ENCODE assay signal across 9 cellular contexts in genomic region chr20:50467618-50468373, GRCh38. TPM values are rescaled to one million over a fixed set of nuclear protein-coding genes. Genes with fewer than 3 reads are reported as not detected.
DNase-seq lines count a peak whose midpoint lies in the region; FAIRE-seq and TF ChIP-seq lines count a peak whose summit lies in the region.
"Had no signal": no experiment of that assay in that cellular context is flagged by ENCODE, and none has a peak within 500 bp of the region (broad histone marks: within the 10 kb centered on the region; RNA-seq: fewer than 3 reads in every experiment).

No MANE protein-coding gene starts in this region.

- H3K27me3 Mint-ChIP-seq in H9 (ENCODE audit: low read depth), result no peaks in the 10 kb centered on the region; the same call in 1 of the 2 replicates

- no peak for TF ChIP-seq CTCF in AG10803 (conservative IDR thresholded peaks at IDR 0.05; ENCODE audit: low read length)
- TF ChIP-seq CTCF in H9 (conservative IDR thresholded peaks at IDR 0.05), result no peak
- no peak for TF ChIP-seq CTCF in RWPE1 (conservative IDR thresholded peaks at IDR 0.05; ENCODE audit: low read depth)

- H3K4ac ChIP-seq in H9 (ENCODE audit: low read depth, low read length), result no peak overlapping the region
- no peak overlapping the region for H3K4ac ChIP-seq in trophoblast cell (ENCODE audit: low read depth, low read length)

- H3K4me1 Mint-ChIP-seq in H9, result peaks cover 4 to 6% of the 10 kb centered on the region in 2 experiments

- H4K12ac ChIP-seq in trophoblast cell (ENCODE audit: low read depth, low read length), result no peak overlapping the region

- H3K23ac ChIP-seq in H9 (ENCODE audit: insufficient read length, low read depth, low read length) (no peak overlapping the region), trophoblast cell (ENCODE audit: low read length) (no peak overlapping the region)

- H3T11ph ChIP-seq in H9 (ENCODE audit: low read length), result no peak overlapping the region

- CTCF ChIA-PET in RWPE1 (lab: Yijun Ruan, JAX), result interaction anchor here (0.5 to 0.8 kb wide), 5 partner anchors 75 to 281 kb away, joined by 3 to 4 read pairs (median 3); no protein-coding TSS in a partner anchor

- H3K9ac ChIP-seq in H9 (ENCODE audit: extremely low read depth, insufficient read length, low read length) (no peak overlapping the region), trophoblast cell (ENCODE audit: low read length) (no peak overlapping the region)

- H4K5ac ChIP-seq in H9 (ENCODE audit: insufficient read length, low read depth, low read length), result no peak overlapping the region

- H4K8ac ChIP-seq in H9 (replicated peaks; ENCODE audit: insufficient read length, low read depth, low read length), result no peak overlapping the region
- H4K8ac ChIP-seq in trophoblast cell (ENCODE audit: low read depth, low read length), result no peak overlapping the region

- H3K56ac ChIP-seq in H9 (ENCODE audit: insufficient read length, low read depth, low read length), result no peak overlapping the region

- no peaks in the 10 kb centered on the region for H3K27me3 ChIP-seq in H9 (ENCODE audit: insufficient read depth, low read length)
- H3K27me3 ChIP-seq in trophoblast cell (ENCODE audit: insufficient read depth, low read length), result no peaks in the 10 kb centered on the region
- no peaks in the 10 kb centered on the region for H3K27me3 ChIP-seq in small intestine (ENCODE audit: control insufficient read depth in 2 of 2, insufficient read depth in 2 of 2, low read length in 2 of 2)

- H3K18ac ChIP-seq in H9 (ENCODE audit: insufficient read length, low read depth, low read length), result no peak overlapping the region
- no peak overlapping the region for H3K18ac ChIP-seq in trophoblast cell (ENCODE audit: low read length)

- DNase-seq in AG10803 (ENCODE audit: low read depth) (peak; percentile 51), H9 (peak; percentile 69), RWPE1 (ENCODE audit: low spot score) (peak; percentile 66), dedifferentiated amniotic fluid mesenchymal stem cell (ENCODE audit: extremely low spot score) (peak; percentile 33), trophoblast cell (peak; percentile 30 to 65), NCI-H187 treated with DMSO at 0.1 percent for 48 hours (lab: John Stamatoyannopoulos, UW) (no peak), small intestine (no peak), foreskin melanocyte (no peak)

- H3K36me3 ChIP-seq in trophoblast cell (ENCODE audit: control insufficient read depth in 1 of 2, insufficient read depth in 2 of 2, low read length in 2 of 2) (no peaks in the 10 kb centered on the region), small intestine (ENCODE audit: control insufficient read depth in 2 of 2, insufficient read depth in 2 of 2, low read length in 2 of 2) (no peaks in the 10 kb centered on the region)

- no peaks in the 10 kb centered on the region for H3K4me1 ChIP-seq in H9 (ENCODE audit: insufficient read depth, low read length)
- no peaks in the 10 kb centered on the region for H3K4me1 ChIP-seq in trophoblast cell (ENCODE audit: control insufficient read depth in 1 of 2, insufficient read depth in 2 of 2, low read length in 2 of 2)
- peaks cover 0 to 6% of the 10 kb centered on the region in 2 donors for H3K4me1 ChIP-seq in small intestine (ENCODE audit: control insufficient read depth in 2 of 2, insufficient read depth in 1 of 2, low read depth in 1 of 2, low read length in 1 of 2)

- no peak overlapping the region for H2BK5ac ChIP-seq in H9 (ENCODE audit: insufficient read length, low read length)
- no peak overlapping the region for H2BK5ac ChIP-seq in trophoblast cell (ENCODE audit: low read depth, low read length, poor library complexity)

- no peak overlapping the region for H3K27ac Mint-ChIP-seq in H9

- no peak overlapping the region for H3K14ac ChIP-seq in H9 (ENCODE audit: insufficient read depth, low read length)
- no peak overlapping the region for H3K14ac ChIP-seq in trophoblast cell (ENCODE audit: low read length)

- no peaks in the 10 kb centered on the region for H4K20me1 ChIP-seq in H9 (ENCODE audit: control insufficient read depth, insufficient read depth, insufficient read length)

- H3K9me3 ChIP-seq in H9 (ENCODE audit: control insufficient read depth, low read depth, low read length), result no peaks in the 10 kb centered on the region
- no peaks in the 10 kb centered on the region for H3K9me3 ChIP-seq in trophoblast cell (ENCODE audit: insufficient read depth, low read depth, low read length)
- no peaks in the 10 kb centered on the region for H3K9me3 ChIP-seq in small intestine (ENCODE audit: control insufficient read depth, low read depth)

- no peaks in the 10 kb centered on the region for H3K23me2 ChIP-seq in H9 (ENCODE audit: insufficient read length, low read depth, low read length, poor library complexity, severe bottlenecking)

- no peaks in the 10 kb centered on the region for H3K79me1 ChIP-seq in H9 (ENCODE audit: insufficient read depth, low read depth, low read length, poor library complexity, severe bottlenecking)
- no peaks in the 10 kb centered on the region for H3K79me1 ChIP-seq in trophoblast cell (ENCODE audit: low read length)

- no peaks in the 10 kb centered on the region for H3K9me3 Mint-ChIP-seq in H9

- H2AK5ac ChIP-seq in H9 (ENCODE audit: insufficient read length, low read length) (no peak overlapping the region), trophoblast cell (ENCODE audit: low read length) (no peak overlapping the region)

- no peak overlapping the region for H3K4me2 ChIP-seq in H9 (ENCODE audit: insufficient read depth, insufficient read length, low read length)
- no peak overlapping the region for H3K4me2 ChIP-seq in trophoblast cell (ENCODE audit: low read length)

- H4K91ac ChIP-seq in H9 (ENCODE audit: insufficient read length, low read depth, low read length) (no peak overlapping the region), trophoblast cell (ENCODE audit: low read depth, low read length) (no peak overlapping the region)

- WGBS in H9 (ENCODE audit: extremely low coverage, insufficient read length, low lambda C conversion rate), result no CpG with 5 or more reads among the region's 6 CpGs
- no CpG with 5 or more reads among the region's 6 CpGs for WGBS in trophoblast cell (ENCODE audit: extremely low coverage, insufficient coverage, insufficient read length)
- 76 to 83% (median 81%) methylated on average over 6 of the region's 6 CpGs for WGBS in small intestine, 3 donors

- no peaks in the 10 kb centered on the region for H3K36me3 Mint-ChIP-seq in H9 (ENCODE audit: insufficient read depth in 1 of 3, low read depth in 3 of 3)

- no peak overlapping the region for H3K27ac ChIP-seq in H9 (ENCODE audit: insufficient read length, low read depth, low read length)
- no peak overlapping the region for H3K27ac ChIP-seq in RWPE1
- H3K27ac ChIP-seq in trophoblast cell (ENCODE audit: low read depth, low read length), result no peak overlapping the region
- H3K27ac ChIP-seq in small intestine (ENCODE audit: low read depth in 1 of 2, low read length in 1 of 2), result no peak overlapping the region

- H2BK120ac ChIP-seq in H9 (ENCODE audit: low read depth, low read length, poor library complexity, severe bottlenecking) (no peak overlapping the region), trophoblast cell (ENCODE audit: insufficient read depth, low read length, poor library complexity) (no peak overlapping the region)

- H2BK20ac ChIP-seq in H9 (ENCODE audit: low read depth, low read length, poor library complexity, severe bottlenecking), result no peak overlapping the region

- no peak for FAIRE-seq in small intestine (lab: Jason Lieb, UNC)
- FAIRE-seq: GM18507 had no signal

- H3K4me3 ChIP-seq in AG10803 (ENCODE audit: low read length), result no peak overlapping the region
- no peak overlapping the region for H3K4me3 ChIP-seq in trophoblast cell (ENCODE audit: low read depth, low read length)
- no peak overlapping the region for H3K4me3 ChIP-seq in small intestine (ENCODE audit: low read depth in 1 of 2, low read length in 2 of 2)

- H2BK12ac ChIP-seq in H9 (ENCODE audit: insufficient read length, low read depth, low read length), result no peak overlapping the region
- no peak overlapping the region for H2BK12ac ChIP-seq in trophoblast cell (ENCODE audit: low read length)

- H3K4me3 Mint-ChIP-seq in H9, result no peak overlapping the region

- H2AFZ ChIP-seq in H9 (ENCODE audit: low read length) (peak overlapping the region; percentile 90), trophoblast cell (ENCODE audit: insufficient read depth, low read length, poor library complexity) (no peak overlapping the region)

- H3K79me2 ChIP-seq in H9 (ENCODE audit: insufficient read depth, low read length) (no peaks in the 10 kb centered on the region), trophoblast cell (ENCODE audit: control insufficient read depth, insufficient read depth, low read length, poor library complexity) (no peaks in the 10 kb centered on the region)

- POLR2A ChIA-PET in RWPE1 (lab: Yijun Ruan, JAX; ENCODE audit: low non-redundant PET), result interaction anchor here (0.6 kb wide), 1 partner anchor 24 kb away, joined by 3 read pairs; no protein-coding TSS in a partner anchor

- no peak overlapping the region for H2BK15ac ChIP-seq in H9 (ENCODE audit: low read depth, low read length)

RNA-seq across cellular contexts. Expression of gene PTPN1, which starts 42.4 kb away (rescaled TPM):
- total RNA-seq in H9 (2021), result 30.8 and 30.9 TPM in 2 replicates
- polyA plus RNA-seq in trophoblast cell (2013), result 27.0 and 27.9 TPM in 2 replicates
- polyA plus RNA-seq in small intestine, result 10 to 100 TPM in 1 of 3 donors, 1 to 10 TPM in 2; 6.5 to 16.6 (median 8.6) TPM

Comparison
In these comparisons a context has a peak if more than half of its experiments do, and no peak if none do; other contexts are left out.
1. DNase-seq: peak in AG10803 (single experiment), H9 (single experiment), RWPE1 (single experiment), dedifferentiated amniotic fluid mesenchymal stem cell (single experiment) and trophoblast cell (2 of 2); none in NCI-H187 treated with DMSO at 0.1 percent for 48 hours (single experiment), small intestine (single experiment) and foreskin melanocyte (single experiment).